In genomic region chr3:182018361-182018760, GRCh38 we compare ENCODE assay signal across 9 cellular contexts.
"Had no signal": no experiment of that assay in that cellular context is flagged by ENCODE, and none has a peak within 500 bp of the region (broad histone marks: within the 10 kb centered on the region; RNA-seq: fewer than 3 reads in every experiment).

No MANE protein-coding gene starts in this region.

- FAIRE-seq: H1, H54, HTR-8/SVneo, K562 had no signal

- DNase-seq: H9, HFFc6, IMR-90 had no signal

- H3K9me3 Mint-ChIP-seq: GM23338, H9 had no signal

- H3K4me3 Mint-ChIP-seq: GM23338, H9, HFFc6 had no signal

- H3K4me1 Mint-ChIP-seq: GM23338, H9 had no signal

- H3K4me2 ChIP-seq: GM23338 had no signal

- H3K4me3 ChIP-seq: GM23338, K562 had no signal

- ATAC-seq: GM23338, HCT116, K562 had no signal

- H3K27ac Mint-ChIP-seq: GM23338, H9, HFFc6 had no signal

- H2AFZ ChIP-seq: GM23338 had no signal
